ENCODE assay signal across 13 cellular contexts in the genomic region with DNA sequence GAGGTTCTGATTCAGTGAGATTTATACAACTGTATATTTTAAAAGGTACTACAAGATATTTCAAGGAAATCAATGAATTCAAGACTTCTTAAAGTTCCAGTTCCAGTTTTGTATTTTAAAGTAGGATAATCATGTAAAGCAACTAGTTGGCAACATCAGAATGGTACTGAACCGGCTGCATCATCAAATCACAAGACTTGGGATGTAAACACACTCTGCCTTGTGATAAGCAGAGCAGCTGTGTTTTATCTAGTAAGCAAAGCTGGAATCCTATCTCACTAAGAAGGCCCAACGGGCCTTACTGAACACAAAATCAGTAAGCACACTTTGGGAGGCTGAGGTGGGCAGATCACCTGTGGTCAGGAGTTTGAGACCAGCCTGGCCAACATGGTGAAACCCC.
DNase-seq lines count a peak whose midpoint lies in the region; ATAC-seq and TF ChIP-seq lines count a peak whose summit lies in the region.
"Had no signal": no experiment of that assay in that cellular context is flagged by ENCODE, and none has a peak within 500 bp of the region (broad histone marks: within the 10 kb centered on the region; RNA-seq: fewer than 3 reads in every experiment).

No MANE protein-coding gene starts in this region.

- H3K27me3 ChIP-seq in GM23248 (replicated peaks; ENCODE audit: insufficient read depth) (no peaks in the 10 kb centered on the region), smooth muscle cell (ENCODE audit: low read depth) (no peaks in the 10 kb centered on the region)
- H3K27me3 ChIP-seq: BLaER1 had no signal

- H3K9ac ChIP-seq in GM23248 (no peak overlapping the region), smooth muscle cell (ENCODE audit: low read depth) (no peak overlapping the region)
- H3K9ac ChIP-seq: BLaER1 had no signal

- H3K4me3 Mint-ChIP-seq in activated CD8-positive, alpha-beta T cell treated with anti-CD3 and anti-CD28 coated beads, Interleukin-2, amount 10 ng/mL, durations not matched to agents 7 days and 5 days = no peak overlapping the region

- H3F3A ChIP-seq in GM23248 (ENCODE audit: insufficient read depth) (peaks cover 9% of the 10 kb centered on the region; the same call in 1 of the 2 replicates), smooth muscle cell (ENCODE audit: low read depth) (no peaks in the 10 kb centered on the region)

- ATAC-seq in activated CD8-positive, alpha-beta T cell treated with anti-CD3 and anti-CD28 coated beads, Interleukin-2, amount 10 ng/mL, durations not matched to agents 7 days and 5 days = no peak
- no peak for ATAC-seq in HG03139 (IDR thresholded peaks at IDR 0.05; ENCODE audit: unreplicated experiment)
- no peak for ATAC-seq in left lobe of liver

- H3K27ac Mint-ChIP-seq in activated CD8-positive, alpha-beta T cell treated with anti-CD3 and anti-CD28 coated beads, Interleukin-2, amount 10 ng/mL, durations not matched to agents 7 days and 5 days = no peak overlapping the region

- no peaks in the 10 kb centered on the region for H3K4me1 Mint-ChIP-seq in activated CD8-positive, alpha-beta T cell treated with anti-CD3 and anti-CD28 coated beads, Interleukin-2, amount 10 ng/mL, durations not matched to agents 7 days and 5 days (ENCODE audit: low read depth)

- no peaks in the 10 kb centered on the region for H3K27me3 Mint-ChIP-seq in activated CD8-positive, alpha-beta T cell treated with anti-CD3 and anti-CD28 coated beads, Interleukin-2, amount 10 ng/mL, durations not matched to agents 7 days and 5 days (ENCODE audit: low read depth)

- H3K4me1 ChIP-seq in GM23248 (ENCODE audit: insufficient read depth) = peaks cover 9% of the 10 kb centered on the region; the same call in 1 of the 2 replicates
- H3K4me1 ChIP-seq in smooth muscle cell (ENCODE audit: low read depth) = no peaks in the 10 kb centered on the region
- H3K4me1 ChIP-seq: BLaER1 had no signal

- H3K36me3 ChIP-seq in GM23248 (ENCODE audit: low read depth) (no peaks in the 10 kb centered on the region), smooth muscle cell (ENCODE audit: low read depth) (no peaks in the 10 kb centered on the region)
- H3K36me3 ChIP-seq: BLaER1 had no signal

- H3K9me3 ChIP-seq in GM23248 (ENCODE audit: low read depth) (no peaks in the 10 kb centered on the region), smooth muscle cell (replicated peaks; ENCODE audit: low read depth) (no peaks in the 10 kb centered on the region)
- H3K9me3 ChIP-seq: BLaER1 had no signal

- H3K27ac ChIP-seq in GM23248 = no peak overlapping the region
- no peak overlapping the region for H3K27ac ChIP-seq in smooth muscle cell (ENCODE audit: low read depth)
- H3K27ac ChIP-seq: BLaER1 had no signal

- DNase-seq in GM23248 (no peak), SK-MEL-5 (ENCODE audit: low read depth, low spot score) (peak; percentile 8), fibroblast of the aortic adventitia (ENCODE audit: low read depth) (peak; percentile 64), smooth muscle cell (lab: John Stamatoyannopoulos, UW; ENCODE audit: unreplicated experiment) (no peak), left lobe of liver (ENCODE audit: low spot score) (no peak)
- no peak for DNase-seq in activated CD8-positive, alpha-beta T cell treated with anti-CD3 and anti-CD28 coated beads, Interleukin-2, amount 10 ng/mL, durations not matched to agents 7 days and 5 days
- DNase-seq: DMS153, NCI-H1930, NCI-H2171 treated with DMSO at 0.1 percent for 48 hours, NCI-H510A, SIG-M5 had no signal

- no peaks in the 10 kb centered on the region for H3K9me3 Mint-ChIP-seq in activated CD8-positive, alpha-beta T cell treated with anti-CD3 and anti-CD28 coated beads, Interleukin-2, amount 10 ng/mL, durations not matched to agents 7 days and 5 days (ENCODE audit: insufficient read depth)

- CTCF ChIA-PET in activated CD8-positive, alpha-beta T cell treated with anti-CD3 and anti-CD28 coated beads, Interleukin-2, amount 10 ng/mL, durations not matched to agents 7 days and 5 days (lab: Charles Lee) = no interaction called here

- H2AFZ ChIP-seq in GM23248 (peak overlapping the region; percentile 49), smooth muscle cell (ENCODE audit: low read depth) (peak overlapping the region; percentile 2)

- in situ Hi-C loops in GM23248 (cut with MboI) = no loop called here
- in situ Hi-C loops in SK-MEL-5 (cut with HindIII; ENCODE audit: low pct_unique_long_range_greater_than_20kb, low sequenced_read_pairs) = no loop called here

- H3K79me2 ChIP-seq in GM23248 (ENCODE audit: insufficient read depth) (no peaks in the 10 kb centered on the region), smooth muscle cell (ENCODE audit: low read depth) (no peaks in the 10 kb centered on the region)

- TF ChIP-seq CTCF in fibroblast of the aortic adventitia (IDR thresholded peaks at IDR 0.05; ENCODE audit: insufficient read depth, low read length) = no peak
- no peak for TF ChIP-seq CTCF in smooth muscle cell (IDR thresholded peaks at IDR 0.05; ENCODE audit: borderline replicate concordance, insufficient read depth, poor library complexity, severe bottlenecking)

- H3K4me3 ChIP-seq in GM23248 (no peak overlapping the region), fibroblast of the aortic adventitia (ENCODE audit: low read depth, low read length) (no peak overlapping the region), smooth muscle cell (no peak overlapping the region)
- H3K4me3 ChIP-seq: BLaER1 had no signal

- 71 to 83% methylated on average over 2 of the region's 2 CpGs for WGBS in GM23248 (ENCODE audit: low coverage in 1 of 2, low lambda C conversion rate in 2 of 2, missing lambda C conversion rate in 2 of 2), 2 experiments
- WGBS in smooth muscle cell (ENCODE audit: low lambda C conversion rate) = 11% methylated on average over 2 of the region's 2 CpGs

- H4K20me1 ChIP-seq in GM23248 (ENCODE audit: insufficient read depth) (no peaks in the 10 kb centered on the region), smooth muscle cell (ENCODE audit: low read depth) (no peaks in the 10 kb centered on the region)
- H4K20me1 ChIP-seq: BLaER1 had no signal

- H3K36me3 Mint-ChIP-seq in activated CD8-positive, alpha-beta T cell treated with anti-CD3 and anti-CD28 coated beads, Interleukin-2, amount 10 ng/mL, durations not matched to agents 7 days and 5 days (ENCODE audit: low read depth) = no peaks in the 10 kb centered on the region

- H3K4me2 ChIP-seq in GM23248 (ENCODE audit: unreplicated experiment) (no peak overlapping the region), smooth muscle cell (no peak overlapping the region)
- H3K4me2 ChIP-seq: BLaER1 had no signal

- H3K9me2 ChIP-seq in GM23248 (ENCODE audit: insufficient read depth) = no peaks in the 10 kb centered on the region

- POLR2A ChIA-PET in activated CD8-positive, alpha-beta T cell treated with anti-CD3 and anti-CD28 coated beads, Interleukin-2, amount 10 ng/mL, durations not matched to agents 7 days and 5 days (lab: Charles Lee) = no interaction called here

Comparison
In these comparisons a context has a peak if more than half of its experiments do, and no peak if none do; other contexts are left out.
1. DNase-seq: peak in SK-MEL-5 (single experiment) and fibroblast of the aortic adventitia (single experiment); none in GM23248 (single experiment), smooth muscle cell (single experiment), activated CD8-positive, alpha-beta T cell treated with anti-CD3 and anti-CD28 coated beads, Interleukin-2, amount 10 ng/mL, durations not matched to agents 7 days and 5 days (single experiment) and left lobe of liver (single experiment).